1 cellular context compared by ENCODE assay signal in genomic region chr11:77407613-77408012, GRCh38.
TF ChIP-seq lines count a peak whose summit lies in the region.

No MANE protein-coding gene starts in this region.

TF ChIP-seq in HepG2, 621 proteins besides CTCF, POLR2A, EP300 and RAD21 (continued from another document):
- TF ChIP-seq PAXIP1 (CRISPR knock-in tag; conservative IDR thresholded peaks at IDR 0.05) (peak; percentile 56), ARNT (IDR thresholded peaks at IDR 0.05) (no peak), ZNF607 (CRISPR knock-in tag; IDR thresholded peaks at IDR 0.05; ENCODE audit: borderline replicate concordance) (no peak), ZNF10 (CRISPR knock-in tag; IDR thresholded peaks at IDR 0.05; ENCODE audit: borderline replicate concordance, low read depth) (no peak), ZNF33B (CRISPR knock-in tag; IDR thresholded peaks at IDR 0.05) (no peak), ATF7 (IDR thresholded peaks at IDR 0.05) (no peak), ATF7 (CRISPR knock-in tag; IDR thresholded peaks at IDR 0.05) (no peak), ZNF143 (CRISPR knock-in tag; IDR thresholded peaks at IDR 0.05) (no peak), GTF2F1 (IDR thresholded peaks at IDR 0.05; ENCODE audit: low read length) (no peak), SNAPC5 (CRISPR knock-in tag; IDR thresholded peaks at IDR 0.05; ENCODE audit: borderline replicate concordance) (no peak), ARNTL (CRISPR knock-in tag; IDR thresholded peaks at IDR 0.05) (no peak), BRD4 (CRISPR knock-in tag; IDR thresholded peaks at IDR 0.05) (no peak), ZNF343 (CRISPR knock-in tag; IDR thresholded peaks at IDR 0.05) (no peak), SRY (CRISPR knock-in tag; IDR thresholded peaks at IDR 0.05) (no peak), TGIF2 (CRISPR knock-in tag; IDR thresholded peaks at IDR 0.05) (no peak), ZNF773 (CRISPR knock-in tag; IDR thresholded peaks at IDR 0.05; ENCODE audit: borderline replicate concordance) (no peak), RARA (CRISPR knock-in tag; IDR thresholded peaks at IDR 0.05) (0 out of 2 replicates have a peak, but pooled peaks have one; percentile 32), ZNF570 (CRISPR knock-in tag; IDR thresholded peaks at IDR 0.05; ENCODE audit: borderline replicate concordance) (no peak), ZBTB26 (CRISPR knock-in tag; IDR thresholded peaks at IDR 0.05; ENCODE audit: borderline replicate concordance) (no peak), XRCC5 (optimal IDR thresholded peaks at IDR 0.05; ENCODE audit: low read length) (peak; percentile 12), ZNF557 (CRISPR knock-in tag; IDR thresholded peaks at IDR 0.05) (no peak), MTF2 (CRISPR knock-in tag; IDR thresholded peaks at IDR 0.05; ENCODE audit: borderline replicate concordance) (no peak)
- TF ChIP-seq, protein P1, sequence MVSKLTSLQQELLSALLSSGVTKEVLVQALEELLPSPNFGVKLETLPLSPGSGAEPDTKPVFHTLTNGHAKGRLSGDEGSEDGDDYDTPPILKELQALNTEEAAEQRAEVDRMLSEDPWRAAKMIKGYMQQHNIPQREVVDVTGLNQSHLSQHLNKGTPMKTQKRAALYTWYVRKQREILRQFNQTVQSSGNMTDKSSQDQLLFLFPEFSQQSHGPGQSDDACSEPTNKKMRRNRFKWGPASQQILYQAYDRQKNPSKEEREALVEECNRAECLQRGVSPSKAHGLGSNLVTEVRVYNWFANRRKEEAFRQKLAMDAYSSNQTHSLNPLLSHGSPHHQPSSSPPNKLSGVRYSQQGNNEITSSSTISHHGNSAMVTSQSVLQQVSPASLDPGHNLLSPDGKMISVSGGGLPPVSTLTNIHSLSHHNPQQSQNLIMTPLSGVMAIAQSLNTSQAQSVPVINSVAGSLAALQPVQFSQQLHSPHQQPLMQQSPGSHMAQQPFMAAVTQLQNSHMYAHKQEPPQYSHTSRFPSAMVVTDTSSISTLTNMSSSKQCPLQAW (CRISPR knock-in tag; IDR thresholded peaks at IDR 0.05) = 0 out of 2 replicates have a peak, but pooled peaks have one; percentile 21
- TF ChIP-seq, protein P2, sequence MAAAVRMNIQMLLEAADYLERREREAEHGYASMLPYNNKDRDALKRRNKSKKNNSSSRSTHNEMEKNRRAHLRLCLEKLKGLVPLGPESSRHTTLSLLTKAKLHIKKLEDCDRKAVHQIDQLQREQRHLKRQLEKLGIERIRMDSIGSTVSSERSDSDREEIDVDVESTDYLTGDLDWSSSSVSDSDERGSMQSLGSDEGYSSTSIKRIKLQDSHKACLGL (CRISPR knock-in tag; IDR thresholded peaks at IDR 0.05) = no peak
- TF ChIP-seq, protein P3, sequence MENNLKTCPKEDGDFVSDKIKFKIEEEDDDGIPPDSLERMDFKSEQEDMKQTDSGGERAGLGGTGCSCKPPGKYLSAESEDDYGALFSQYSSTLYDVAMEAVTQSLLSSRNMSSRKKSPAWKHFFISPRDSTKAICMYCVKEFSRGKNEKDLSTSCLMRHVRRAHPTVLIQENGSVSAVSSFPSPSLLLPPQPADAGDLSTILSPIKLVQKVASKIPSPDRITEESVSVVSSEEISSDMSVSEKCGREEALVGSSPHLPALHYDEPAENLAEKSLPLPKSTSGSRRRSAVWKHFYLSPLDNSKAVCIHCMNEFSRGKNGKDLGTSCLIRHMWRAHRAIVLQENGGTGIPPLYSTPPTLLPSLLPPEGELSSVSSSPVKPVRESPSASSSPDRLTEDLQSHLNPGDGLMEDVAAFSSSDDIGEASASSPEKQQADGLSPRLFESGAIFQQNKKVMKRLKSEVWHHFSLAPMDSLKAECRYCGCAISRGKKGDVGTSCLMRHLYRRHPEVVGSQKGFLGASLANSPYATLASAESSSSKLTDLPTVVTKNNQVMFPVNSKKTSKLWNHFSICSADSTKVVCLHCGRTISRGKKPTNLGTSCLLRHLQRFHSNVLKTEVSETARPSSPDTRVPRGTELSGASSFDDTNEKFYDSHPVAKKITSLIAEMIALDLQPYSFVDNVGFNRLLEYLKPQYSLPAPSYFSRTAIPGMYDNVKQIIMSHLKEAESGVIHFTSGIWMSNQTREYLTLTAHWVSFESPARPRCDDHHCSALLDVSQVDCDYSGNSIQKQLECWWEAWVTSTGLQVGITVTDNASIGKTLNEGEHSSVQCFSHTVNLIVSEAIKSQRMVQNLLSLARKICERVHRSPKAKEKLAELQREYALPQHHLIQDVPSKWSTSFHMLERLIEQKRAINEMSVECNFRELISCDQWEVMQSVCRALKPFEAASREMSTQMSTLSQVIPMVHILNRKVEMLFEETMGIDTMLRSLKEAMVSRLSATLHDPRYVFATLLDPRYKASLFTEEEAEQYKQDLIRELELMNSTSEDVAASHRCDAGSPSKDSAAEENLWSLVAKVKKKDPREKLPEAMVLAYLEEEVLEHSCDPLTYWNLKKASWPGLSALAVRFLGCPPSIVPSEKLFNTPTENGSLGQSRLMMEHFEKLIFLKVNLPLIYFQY (CRISPR knock-in tag; IDR thresholded peaks at IDR 0.05; ENCODE audit: borderline replicate concordance) = no peak
